8 cellular contexts compared by ENCODE assay signal in the genomic region with DNA sequence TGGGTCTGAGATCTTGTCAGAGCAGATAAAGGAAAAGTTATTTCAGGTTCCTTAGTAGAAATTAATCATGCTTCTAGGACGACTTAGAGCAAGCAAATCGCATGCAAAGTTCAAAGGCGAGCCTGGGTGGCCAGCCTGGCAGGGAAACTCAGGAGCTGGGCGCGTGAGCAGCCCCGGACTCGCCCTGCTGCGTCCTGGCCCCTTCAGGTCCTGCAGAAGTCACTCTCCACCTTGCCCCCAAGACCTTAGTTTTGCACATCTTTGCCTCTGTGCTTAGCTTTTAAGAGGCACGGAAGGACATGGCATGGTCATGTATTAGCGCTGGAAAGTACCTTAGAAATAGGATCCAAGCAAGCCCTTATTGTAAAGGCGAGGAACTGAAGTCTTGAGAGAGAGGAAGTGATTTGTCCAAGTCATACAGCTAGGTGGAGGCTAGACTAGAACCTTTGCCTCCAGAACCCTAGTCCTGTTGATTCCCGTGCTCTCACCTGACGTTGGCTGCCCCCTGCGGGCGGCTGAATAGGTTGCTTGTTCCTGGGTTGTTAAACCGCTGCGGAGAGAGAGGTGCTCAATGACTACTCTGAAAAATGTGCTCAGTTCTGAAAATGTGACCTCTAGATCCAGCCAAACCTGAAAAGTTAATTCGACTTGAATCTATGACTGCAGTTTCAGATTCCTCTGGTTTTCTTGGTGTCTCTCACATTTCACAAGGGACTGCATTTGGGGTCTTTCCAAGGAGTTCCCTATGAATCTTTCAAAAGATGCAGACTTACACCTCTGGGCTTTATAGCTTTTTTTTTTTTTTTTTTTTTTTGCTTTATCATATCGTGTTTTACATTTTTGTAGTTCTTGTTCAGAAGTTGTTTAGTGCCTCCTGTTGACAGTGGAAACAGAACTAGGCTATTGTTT. TPM values are rescaled to one million over a fixed set of nuclear protein-coding genes. Genes with fewer than 3 reads are reported as not detected.
DNase-seq lines count a peak whose midpoint lies in the region; ATAC-seq and TF ChIP-seq lines count a peak whose summit lies in the region.

No MANE protein-coding gene starts in this region.

- peak; percentile 13 for DNase-seq in AG08396 (ENCODE audit: low spot score)
- peak; percentile 100 for DNase-seq in NCI-H526 treated with DMSO at 0.1 percent for 48 hours (lab: John Stamatoyannopoulos, UW)
- peak; percentile 87 for DNase-seq in activated CD4-positive, alpha-beta memory T cell treated with anti-CD3 and anti-CD28 coated beads, Interleukin-2, amount 10 ng/mL, durations not matched to agents 7 days and 5 days
- DNase-seq in endodermal cell: peak; percentile 92
- DNase-seq in natural killer cell: peak; percentile 39
- DNase-seq in thoracic aorta (ENCODE audit: low spot score): no peak

- CTCF ChIA-PET in activated CD4-positive, alpha-beta memory T cell treated with anti-CD3 and anti-CD28 coated beads, Interleukin-2, amount 10 ng/mL, durations not matched to agents 7 days and 5 days (lab: Charles Lee): interaction anchor here (0.5 to 4.3 kb wide), 42 partner anchors 9 to 1006 kb away, joined by 3 to 55 read pairs (median 4); partner anchors contain the start of gene HBS1L

- no peak overlapping the region for H3K27ac ChIP-seq in endodermal cell (ENCODE audit: low read depth, low read length)
- no peak overlapping the region for H3K27ac ChIP-seq in thoracic aorta

- H3K4me3 ChIP-seq in endodermal cell (ENCODE audit: low read length) (peak overlapping the region; percentile 79), thoracic aorta (peak overlapping the region; percentile 80)

- H3K4me1 ChIP-seq in endodermal cell (ENCODE audit: control insufficient read depth, insufficient read depth, low read length) (no peaks in the 10 kb centered on the region), thoracic aorta (ENCODE audit: control insufficient read depth in 1 of 2, low read depth in 2 of 2) (peaks cover 11 to 27% of the 10 kb centered on the region in 2 donors)

- no peaks in the 10 kb centered on the region for H3K27me3 Mint-ChIP-seq in activated CD4-positive, alpha-beta memory T cell treated with anti-CD3 and anti-CD28 coated beads, Interleukin-2, amount 10 ng/mL, durations not matched to agents 7 days and 5 days
- H3K27me3 Mint-ChIP-seq in endodermal cell (ENCODE audit: insufficient read depth) (peaks cover 37% of the 10 kb centered on the region), natural killer cell (ENCODE audit: low read depth in 2 of 2) (peaks cover 6 to 10% of the 10 kb centered on the region in 2 donors)

- H3K36me3 ChIP-seq in endodermal cell (ENCODE audit: control insufficient read depth, insufficient read depth, low read length): no peaks in the 10 kb centered on the region
- H3K36me3 ChIP-seq in thoracic aorta: no peaks in the 10 kb centered on the region

- peak overlapping the region; percentile 86 for H3K4me3 Mint-ChIP-seq in activated CD4-positive, alpha-beta memory T cell treated with anti-CD3 and anti-CD28 coated beads, Interleukin-2, amount 10 ng/mL, durations not matched to agents 7 days and 5 days
- peak overlapping the region; percentile 73 for H3K4me3 Mint-ChIP-seq in endodermal cell
- peak overlapping the region; percentile 88 for H3K4me3 Mint-ChIP-seq in natural killer cell

- no peak overlapping the region for H3K9ac ChIP-seq in endodermal cell (ENCODE audit: extremely low read depth, low read length, poor library complexity, severe bottlenecking)

- H3K27me3 ChIP-seq in endodermal cell (ENCODE audit: control insufficient read depth, insufficient read depth, low read length, poor library complexity, severe bottlenecking): peaks cover 44% of the 10 kb centered on the region
- H3K27me3 ChIP-seq in thoracic aorta (replicated peaks; ENCODE audit: insufficient read depth): no peaks in the 10 kb centered on the region

- H3K27ac Mint-ChIP-seq in activated CD4-positive, alpha-beta memory T cell treated with anti-CD3 and anti-CD28 coated beads, Interleukin-2, amount 10 ng/mL, durations not matched to agents 7 days and 5 days: peak overlapping the region; percentile 93
- peak overlapping the region; percentile 1 for H3K27ac Mint-ChIP-seq in endodermal cell
- no peak overlapping the region for H3K27ac Mint-ChIP-seq in natural killer cell

- intact Hi-C loops in natural killer cell (cut with micrococcal nuclease): loop anchor here (2.0 to 10.0 kb wide), 4 partner anchors 36 to 1009 kb away; partner anchors contain the start of gene HBS1L

- TF ChIP-seq CTCF in endodermal cell (conservative IDR thresholded peaks at IDR 0.05) (peak; percentile 88), natural killer cell (IDR thresholded peaks at IDR 0.05) (no peak), thoracic aorta (IDR thresholded peaks at IDR 0.05) (no peak)

- WGBS in endodermal cell (ENCODE audit: insufficient coverage in 1 of 2, insufficient read length in 1 of 2), 2 experiments: 8% methylated on average over 16 to 18 of the region's 19 CpGs

- H3K9me3 ChIP-seq in endodermal cell (ENCODE audit: control insufficient read depth, low read length): no peaks in the 10 kb centered on the region
- no peaks in the 10 kb centered on the region for H3K9me3 ChIP-seq in thoracic aorta

- ATAC-seq in GM18520 (IDR thresholded peaks at IDR 0.05; ENCODE audit: unreplicated experiment) (peak; percentile 33), HG03108 (IDR thresholded peaks at IDR 0.05; ENCODE audit: unreplicated experiment) (peak; percentile 32), natural killer cell (peak; percentile 39 to 56 (median 56)), thoracic aorta (ENCODE audit: insufficient number of reproducible peaks, low FRiP score, low read depth) (no peak)

- peaks cover 25% of the 10 kb centered on the region for H3K36me3 Mint-ChIP-seq in activated CD4-positive, alpha-beta memory T cell treated with anti-CD3 and anti-CD28 coated beads, Interleukin-2, amount 10 ng/mL, durations not matched to agents 7 days and 5 days (ENCODE audit: low read depth)
- H3K36me3 Mint-ChIP-seq in endodermal cell (ENCODE audit: low read depth) (no peaks in the 10 kb centered on the region), natural killer cell (no peaks in the 10 kb centered on the region)

- POLR2A ChIA-PET in activated CD4-positive, alpha-beta memory T cell treated with anti-CD3 and anti-CD28 coated beads, Interleukin-2, amount 10 ng/mL, durations not matched to agents 7 days and 5 days (lab: Charles Lee): interaction anchor here (0.7 to 5.7 kb wide), 23 partner anchors 9 to 205 kb away, joined by 3 to 75 read pairs (median 5); partner anchors contain the start of gene HBS1L

- no peaks in the 10 kb centered on the region for H3K9me3 Mint-ChIP-seq in activated CD4-positive, alpha-beta memory T cell treated with anti-CD3 and anti-CD28 coated beads, Interleukin-2, amount 10 ng/mL, durations not matched to agents 7 days and 5 days
- no peaks in the 10 kb centered on the region for H3K9me3 Mint-ChIP-seq in endodermal cell
- no peaks in the 10 kb centered on the region for H3K9me3 Mint-ChIP-seq in natural killer cell

- peaks cover 36% of the 10 kb centered on the region for H3K4me1 Mint-ChIP-seq in activated CD4-positive, alpha-beta memory T cell treated with anti-CD3 and anti-CD28 coated beads, Interleukin-2, amount 10 ng/mL, durations not matched to agents 7 days and 5 days
- H3K4me1 Mint-ChIP-seq in endodermal cell (peaks cover 13% of the 10 kb centered on the region), natural killer cell (peaks cover 21 to 30% of the 10 kb centered on the region in 2 donors)

RNA-seq across cellular contexts. Expression of gene MYB, which starts 2.7 kb away (rescaled TPM):
- 10 to 100 TPM; 27.7 to 30.3 TPM for total RNA-seq in activated CD4-positive, alpha-beta memory T cell treated with anti-CD3 and anti-CD28 coated beads, Interleukin-2, amount 10 ng/mL, durations not matched to agents 7 days and 5 days
- total RNA-seq in endodermal cell: 1 to 10 TPM; 5.3 to 5.4 TPM
- polyA plus RNA-seq in endodermal cell (2013, experiment 1 of 2): 3.3 TPM
- 3.2 TPM for polyA plus RNA-seq in endodermal cell (2013, experiment 2 of 2)
- 1 to 10 TPM in 2 of 3 donors, under 1 TPM in 1; 0.40 to 3.5 (median 1.3) TPM for total RNA-seq in natural killer cell
- not detected for total RNA-seq in thoracic aorta

Comparison
In these comparisons a context has a peak if more than half of its experiments do, and no peak if none do; other contexts are left out.
1. H3K27ac Mint-ChIP-seq: peak in activated CD4-positive, alpha-beta memory T cell treated with anti-CD3 and anti-CD28 coated beads, Interleukin-2, amount 10 ng/mL, durations not matched to agents 7 days and 5 days (single experiment) and endodermal cell (single experiment); none in natural killer cell (0 of 2).
2. RNA of gene MYB, which starts 2.7 kb away (total RNA-seq): 27.7 to 30.3 TPM in activated CD4-positive, alpha-beta memory T cell treated with anti-CD3 and anti-CD28 coated beads, Interleukin-2, amount 10 ng/mL, durations not matched to agents 7 days and 5 days; 5.3 to 5.4 TPM in endodermal cell, 0.40 to 3.5 TPM in natural killer cell and not detected in thoracic aorta; every median in the first group is over 4 times any median in the second.
3. Peak in every context shown above with its lines, with median percentiles within 50 percentile points of each other: H3K4me3 Mint-ChIP-seq.